In the genomic region with DNA sequence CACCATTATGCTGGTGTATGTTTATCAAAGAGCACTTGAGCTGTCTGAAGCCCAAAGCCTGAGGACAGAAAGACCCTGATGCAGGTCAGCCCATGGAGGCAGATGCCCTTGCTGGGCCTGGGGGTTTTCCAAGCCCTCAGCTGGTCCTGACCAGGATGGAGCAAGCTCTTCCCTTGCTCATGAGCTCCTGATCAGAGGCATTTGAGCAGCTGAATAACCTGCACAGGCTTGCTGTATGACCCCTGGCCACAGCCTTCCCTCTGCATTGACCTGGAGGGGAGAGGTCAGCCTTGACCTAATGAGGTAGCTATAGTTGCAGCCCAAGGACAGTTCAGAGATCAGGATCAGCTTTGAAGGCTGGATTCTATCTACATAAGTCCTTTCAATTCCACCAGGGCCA, we compare ENCODE assay signal across 1 cellular context.
TF ChIP-seq lines count a peak whose summit lies in the region.

No MANE protein-coding gene starts in this region.

TF ChIP-seq in SK-N-SH, 30 proteins besides CTCF, POLR2A, EP300 and RAD21 (continued from another document):
- TF ChIP-seq, protein P1, sequence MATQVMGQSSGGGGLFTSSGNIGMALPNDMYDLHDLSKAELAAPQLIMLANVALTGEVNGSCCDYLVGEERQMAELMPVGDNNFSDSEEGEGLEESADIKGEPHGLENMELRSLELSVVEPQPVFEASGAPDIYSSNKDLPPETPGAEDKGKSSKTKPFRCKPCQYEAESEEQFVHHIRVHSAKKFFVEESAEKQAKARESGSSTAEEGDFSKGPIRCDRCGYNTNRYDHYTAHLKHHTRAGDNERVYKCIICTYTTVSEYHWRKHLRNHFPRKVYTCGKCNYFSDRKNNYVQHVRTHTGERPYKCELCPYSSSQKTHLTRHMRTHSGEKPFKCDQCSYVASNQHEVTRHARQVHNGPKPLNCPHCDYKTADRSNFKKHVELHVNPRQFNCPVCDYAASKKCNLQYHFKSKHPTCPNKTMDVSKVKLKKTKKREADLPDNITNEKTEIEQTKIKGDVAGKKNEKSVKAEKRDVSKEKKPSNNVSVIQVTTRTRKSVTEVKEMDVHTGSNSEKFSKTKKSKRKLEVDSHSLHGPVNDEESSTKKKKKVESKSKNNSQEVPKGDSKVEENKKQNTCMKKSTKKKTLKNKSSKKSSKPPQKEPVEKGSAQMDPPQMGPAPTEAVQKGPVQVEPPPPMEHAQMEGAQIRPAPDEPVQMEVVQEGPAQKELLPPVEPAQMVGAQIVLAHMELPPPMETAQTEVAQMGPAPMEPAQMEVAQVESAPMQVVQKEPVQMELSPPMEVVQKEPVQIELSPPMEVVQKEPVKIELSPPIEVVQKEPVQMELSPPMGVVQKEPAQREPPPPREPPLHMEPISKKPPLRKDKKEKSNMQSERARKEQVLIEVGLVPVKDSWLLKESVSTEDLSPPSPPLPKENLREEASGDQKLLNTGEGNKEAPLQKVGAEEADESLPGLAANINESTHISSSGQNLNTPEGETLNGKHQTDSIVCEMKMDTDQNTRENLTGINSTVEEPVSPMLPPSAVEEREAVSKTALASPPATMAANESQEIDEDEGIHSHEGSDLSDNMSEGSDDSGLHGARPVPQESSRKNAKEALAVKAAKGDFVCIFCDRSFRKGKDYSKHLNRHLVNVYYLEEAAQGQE (IDR thresholded peaks at IDR 0.05; ENCODE audit: low read depth, low read length): no peak
- TF ChIP-seq ELF1 (IDR thresholded peaks at IDR 0.05): no peak
- TF ChIP-seq, protein P2, sequence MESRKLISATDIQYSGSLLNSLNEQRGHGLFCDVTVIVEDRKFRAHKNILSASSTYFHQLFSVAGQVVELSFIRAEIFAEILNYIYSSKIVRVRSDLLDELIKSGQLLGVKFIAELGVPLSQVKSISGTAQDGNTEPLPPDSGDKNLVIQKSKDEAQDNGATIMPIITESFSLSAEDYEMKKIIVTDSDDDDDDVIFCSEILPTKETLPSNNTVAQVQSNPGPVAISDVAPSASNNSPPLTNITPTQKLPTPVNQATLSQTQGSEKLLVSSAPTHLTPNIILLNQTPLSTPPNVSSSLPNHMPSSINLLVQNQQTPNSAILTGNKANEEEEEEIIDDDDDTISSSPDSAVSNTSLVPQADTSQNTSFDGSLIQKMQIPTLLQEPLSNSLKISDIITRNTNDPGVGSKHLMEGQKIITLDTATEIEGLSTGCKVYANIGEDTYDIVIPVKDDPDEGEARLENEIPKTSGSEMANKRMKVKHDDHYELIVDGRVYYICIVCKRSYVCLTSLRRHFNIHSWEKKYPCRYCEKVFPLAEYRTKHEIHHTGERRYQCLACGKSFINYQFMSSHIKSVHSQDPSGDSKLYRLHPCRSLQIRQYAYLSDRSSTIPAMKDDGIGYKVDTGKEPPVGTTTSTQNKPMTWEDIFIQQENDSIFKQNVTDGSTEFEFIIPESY (IDR thresholded peaks at IDR 0.05; ENCODE audit: borderline replicate concordance, low read depth): no peak
